Comparison of ENCODE assay signal across 1 cellular context in genomic region chr1:10945988-10946387, GRCh38.
TF ChIP-seq lines count a peak whose summit lies in the region.

No MANE protein-coding gene starts in this region.

TF ChIP-seq in GM23338, 12 proteins besides CTCF, POLR2A, EP300 and RAD21 (continued from another document):
- no peak for TF ChIP-seq EZH2 (IDR thresholded peaks at IDR 0.05; ENCODE audit: low read depth, unreplicated experiment)
- TF ChIP-seq ZNF114 (CRISPR knock-in tag; IDR thresholded peaks at IDR 0.05): no peak
- no peak for TF ChIP-seq CREB1 (CRISPR knock-in tag; IDR thresholded peaks at IDR 0.05; ENCODE audit: low read depth)
- no peak for TF ChIP-seq POLR2AphosphoS5 (IDR thresholded peaks at IDR 0.05; ENCODE audit: low read depth)
- TF ChIP-seq ZNF462 (CRISPR knock-in tag; IDR thresholded peaks at IDR 0.05): no peak
- no peak for TF ChIP-seq NANOG (IDR thresholded peaks at IDR 0.05; ENCODE audit: borderline replicate concordance)
- no peak for TF ChIP-seq REST (IDR thresholded peaks at IDR 0.05; ENCODE audit: unreplicated experiment)
- TF ChIP-seq EZH2phosphoT487 (IDR thresholded peaks at IDR 0.05; ENCODE audit: unreplicated experiment): no peak
- TF ChIP-seq ZNF331 (CRISPR knock-in tag; IDR thresholded peaks at IDR 0.05; ENCODE audit: low read depth): no peak
TF ChIP-seq in GM23338: peak in this region for 0.
